8 cellular contexts compared by ENCODE assay signal in the genomic region with DNA sequence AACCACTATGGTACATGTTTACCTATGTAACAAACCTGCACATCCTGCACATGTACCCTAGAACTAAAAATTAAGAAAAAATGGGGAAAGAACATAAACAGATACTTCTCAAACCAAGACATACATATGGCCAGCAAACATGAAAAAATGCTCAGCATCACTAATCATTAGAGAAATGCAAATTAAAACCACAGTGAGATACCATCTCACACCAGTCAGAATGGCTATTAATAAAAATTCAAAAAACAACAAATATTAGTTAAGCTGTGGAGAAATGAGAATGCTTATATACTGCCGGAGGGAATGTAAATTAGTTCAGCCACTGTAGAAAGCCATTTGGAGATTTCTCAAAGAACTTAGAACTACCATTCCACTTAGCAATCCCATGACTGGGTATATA.
A peak's percentile ranks its signal among the peaks of the same experiment; 100 is the strongest.
DNase-seq lines count a peak whose midpoint lies in the region; ATAC-seq and FAIRE-seq lines count a peak whose summit lies in the region.
"Not testable (repeated sequence)": the region's sequence is repeated elsewhere in the genome, so short reads cannot be mapped to it uniquely, and the experiment has no call there.

No MANE protein-coding gene starts in this region.

- not testable (repeated sequence) for H3K9me3 Mint-ChIP-seq in stimulated activated memory B cell treated with anti-CD40 and anti-IgM and Interleukin-4, amounts not matched to agents 10 μg/mL and 1 μg/mL and 100 μg/mL, for 72 hours

- peak; percentile 29 for ATAC-seq in GM18858 (IDR thresholded peaks at IDR 0.05; ENCODE audit: unreplicated experiment)
- ATAC-seq in GM19023 (IDR thresholded peaks at IDR 0.05; ENCODE audit: unreplicated experiment): peak; percentile 46
- peak; percentile 37 for ATAC-seq in GM19452 (IDR thresholded peaks at IDR 0.05; ENCODE audit: unreplicated experiment)
- peak; percentile 37 for ATAC-seq in HG02759 (IDR thresholded peaks at IDR 0.05; ENCODE audit: unreplicated experiment)
- ATAC-seq in HG02938 (IDR thresholded peaks at IDR 0.05; ENCODE audit: unreplicated experiment): peak; percentile 29
- ATAC-seq in HG03378 (IDR thresholded peaks at IDR 0.05; ENCODE audit: unreplicated experiment): peak; percentile 33
- ATAC-seq in stimulated activated memory B cell treated with anti-CD40 and anti-IgM and Interleukin-4, amounts not matched to agents 10 μg/mL and 1 μg/mL and 100 μg/mL, for 72 hours: not testable (repeated sequence)

- H3K27ac Mint-ChIP-seq in stimulated activated memory B cell treated with anti-CD40 and anti-IgM and Interleukin-4, amounts not matched to agents 10 μg/mL and 1 μg/mL and 100 μg/mL, for 72 hours: peak overlapping the region; percentile 68

- not testable (repeated sequence) for H3K4me3 Mint-ChIP-seq in stimulated activated memory B cell treated with anti-CD40 and anti-IgM and Interleukin-4, amounts not matched to agents 10 μg/mL and 1 μg/mL and 100 μg/mL, for 72 hours

- not testable (repeated sequence) for DNase-seq in GM18507 (ENCODE audit: extremely low spot score, insufficient read length, low read depth)

- H3K27me3 Mint-ChIP-seq in stimulated activated memory B cell treated with anti-CD40 and anti-IgM and Interleukin-4, amounts not matched to agents 10 μg/mL and 1 μg/mL and 100 μg/mL, for 72 hours: not testable (repeated sequence)

- H3K4me1 Mint-ChIP-seq in stimulated activated memory B cell treated with anti-CD40 and anti-IgM and Interleukin-4, amounts not matched to agents 10 μg/mL and 1 μg/mL and 100 μg/mL, for 72 hours: peaks cover 45% of the 10 kb centered on the region

- FAIRE-seq in GM18507 (lab: Jason Lieb, UNC): peak; percentile 24

- not testable (repeated sequence) for H3K36me3 Mint-ChIP-seq in stimulated activated memory B cell treated with anti-CD40 and anti-IgM and Interleukin-4, amounts not matched to agents 10 μg/mL and 1 μg/mL and 100 μg/mL, for 72 hours
